ENCODE assay signal across 2 cellular contexts in genomic region chr12:117273091-117273490, GRCh38.
TF ChIP-seq lines count a peak whose summit lies in the region.

No MANE protein-coding gene starts in this region.

TF ChIP-seq in WTC11, 78 proteins besides CTCF, POLR2A, EP300 and RAD21 (continued from another document and continues in another):
- TF ChIP-seq FOXP4 (CRISPR knock-in tag; IDR thresholded peaks at IDR 0.05) (no peak), NFYB (CRISPR knock-in tag; conservative IDR thresholded peaks at IDR 0.05; ENCODE audit: low read depth) (no peak), ZNF532 (CRISPR knock-in tag; IDR thresholded peaks at IDR 0.05; ENCODE audit: borderline replicate concordance) (no peak), ZNF423 (CRISPR knock-in tag; IDR thresholded peaks at IDR 0.05) (no peak), ZNF671 (CRISPR knock-in tag; IDR thresholded peaks at IDR 0.05) (no peak), RORB (CRISPR knock-in tag; IDR thresholded peaks at IDR 0.05) (no peak), GABPB1 (CRISPR knock-in tag; IDR thresholded peaks at IDR 0.05) (no peak), MAX (CRISPR knock-in tag; IDR thresholded peaks at IDR 0.05) (no peak), ZBTB21 (CRISPR knock-in tag; IDR thresholded peaks at IDR 0.05; ENCODE audit: borderline replicate concordance) (no peak), JAZF1 (CRISPR knock-in tag; IDR thresholded peaks at IDR 0.05) (no peak)
- TF ChIP-seq, protein P1, sequence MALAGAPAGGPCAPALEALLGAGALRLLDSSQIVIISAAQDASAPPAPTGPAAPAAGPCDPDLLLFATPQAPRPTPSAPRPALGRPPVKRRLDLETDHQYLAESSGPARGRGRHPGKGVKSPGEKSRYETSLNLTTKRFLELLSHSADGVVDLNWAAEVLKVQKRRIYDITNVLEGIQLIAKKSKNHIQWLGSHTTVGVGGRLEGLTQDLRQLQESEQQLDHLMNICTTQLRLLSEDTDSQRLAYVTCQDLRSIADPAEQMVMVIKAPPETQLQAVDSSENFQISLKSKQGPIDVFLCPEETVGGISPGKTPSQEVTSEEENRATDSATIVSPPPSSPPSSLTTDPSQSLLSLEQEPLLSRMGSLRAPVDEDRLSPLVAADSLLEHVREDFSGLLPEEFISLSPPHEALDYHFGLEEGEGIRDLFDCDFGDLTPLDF (CRISPR knock-in tag; IDR thresholded peaks at IDR 0.05) = no peak
- TF ChIP-seq, protein P2, sequence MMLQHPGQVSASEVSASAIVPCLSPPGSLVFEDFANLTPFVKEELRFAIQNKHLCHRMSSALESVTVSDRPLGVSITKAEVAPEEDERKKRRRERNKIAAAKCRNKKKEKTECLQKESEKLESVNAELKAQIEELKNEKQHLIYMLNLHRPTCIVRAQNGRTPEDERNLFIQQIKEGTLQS (CRISPR knock-in tag; conservative IDR thresholded peaks at IDR 0.05) = no peak
- TF ChIP-seq, protein P3, sequence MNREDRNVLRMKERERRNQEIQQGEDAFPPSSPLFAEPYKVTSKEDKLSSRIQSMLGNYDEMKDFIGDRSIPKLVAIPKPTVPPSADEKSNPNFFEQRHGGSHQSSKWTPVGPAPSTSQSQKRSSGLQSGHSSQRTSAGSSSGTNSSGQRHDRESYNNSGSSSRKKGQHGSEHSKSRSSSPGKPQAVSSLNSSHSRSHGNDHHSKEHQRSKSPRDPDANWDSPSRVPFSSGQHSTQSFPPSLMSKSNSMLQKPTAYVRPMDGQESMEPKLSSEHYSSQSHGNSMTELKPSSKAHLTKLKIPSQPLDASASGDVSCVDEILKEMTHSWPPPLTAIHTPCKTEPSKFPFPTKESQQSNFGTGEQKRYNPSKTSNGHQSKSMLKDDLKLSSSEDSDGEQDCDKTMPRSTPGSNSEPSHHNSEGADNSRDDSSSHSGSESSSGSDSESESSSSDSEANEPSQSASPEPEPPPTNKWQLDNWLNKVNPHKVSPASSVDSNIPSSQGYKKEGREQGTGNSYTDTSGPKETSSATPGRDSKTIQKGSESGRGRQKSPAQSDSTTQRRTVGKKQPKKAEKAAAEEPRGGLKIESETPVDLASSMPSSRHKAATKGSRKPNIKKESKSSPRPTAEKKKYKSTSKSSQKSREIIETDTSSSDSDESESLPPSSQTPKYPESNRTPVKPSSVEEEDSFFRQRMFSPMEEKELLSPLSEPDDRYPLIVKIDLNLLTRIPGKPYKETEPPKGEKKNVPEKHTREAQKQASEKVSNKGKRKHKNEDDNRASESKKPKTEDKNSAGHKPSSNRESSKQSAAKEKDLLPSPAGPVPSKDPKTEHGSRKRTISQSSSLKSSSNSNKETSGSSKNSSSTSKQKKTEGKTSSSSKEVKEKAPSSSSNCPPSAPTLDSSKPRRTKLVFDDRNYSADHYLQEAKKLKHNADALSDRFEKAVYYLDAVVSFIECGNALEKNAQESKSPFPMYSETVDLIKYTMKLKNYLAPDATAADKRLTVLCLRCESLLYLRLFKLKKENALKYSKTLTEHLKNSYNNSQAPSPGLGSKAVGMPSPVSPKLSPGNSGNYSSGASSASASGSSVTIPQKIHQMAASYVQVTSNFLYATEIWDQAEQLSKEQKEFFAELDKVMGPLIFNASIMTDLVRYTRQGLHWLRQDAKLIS (CRISPR knock-in tag; IDR thresholded peaks at IDR 0.05; ENCODE audit: borderline replicate concordance) = no peak

TF ChIP-seq in SK-N-SH, 30 proteins besides CTCF, POLR2A, EP300 and RAD21 (continued from another document):
- TF ChIP-seq REST (IDR thresholded peaks at IDR 0.05; ENCODE audit: low read depth, low read length) = no peak
- TF ChIP-seq MXI1 (IDR thresholded peaks at IDR 0.05; ENCODE audit: low read depth, low read length) = no peak
- no peak for TF ChIP-seq FOSL2 (IDR thresholded peaks at IDR 0.05; ENCODE audit: borderline replicate concordance, low read depth)
- no peak for TF ChIP-seq RFX5 (IDR thresholded peaks at IDR 0.05; ENCODE audit: low read length)
- TF ChIP-seq FOXJ3 (CRISPR knock-in tag; IDR thresholded peaks at IDR 0.05) = no peak
- TF ChIP-seq, protein P4, sequence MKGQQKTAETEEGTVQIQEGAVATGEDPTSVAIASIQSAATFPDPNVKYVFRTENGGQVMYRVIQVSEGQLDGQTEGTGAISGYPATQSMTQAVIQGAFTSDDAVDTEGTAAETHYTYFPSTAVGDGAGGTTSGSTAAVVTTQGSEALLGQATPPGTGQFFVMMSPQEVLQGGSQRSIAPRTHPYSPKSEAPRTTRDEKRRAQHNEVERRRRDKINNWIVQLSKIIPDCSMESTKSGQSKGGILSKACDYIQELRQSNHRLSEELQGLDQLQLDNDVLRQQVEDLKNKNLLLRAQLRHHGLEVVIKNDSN (IDR thresholded peaks at IDR 0.05; ENCODE audit: borderline replicate concordance, low read depth) = no peak
- TF ChIP-seq, protein P5, sequence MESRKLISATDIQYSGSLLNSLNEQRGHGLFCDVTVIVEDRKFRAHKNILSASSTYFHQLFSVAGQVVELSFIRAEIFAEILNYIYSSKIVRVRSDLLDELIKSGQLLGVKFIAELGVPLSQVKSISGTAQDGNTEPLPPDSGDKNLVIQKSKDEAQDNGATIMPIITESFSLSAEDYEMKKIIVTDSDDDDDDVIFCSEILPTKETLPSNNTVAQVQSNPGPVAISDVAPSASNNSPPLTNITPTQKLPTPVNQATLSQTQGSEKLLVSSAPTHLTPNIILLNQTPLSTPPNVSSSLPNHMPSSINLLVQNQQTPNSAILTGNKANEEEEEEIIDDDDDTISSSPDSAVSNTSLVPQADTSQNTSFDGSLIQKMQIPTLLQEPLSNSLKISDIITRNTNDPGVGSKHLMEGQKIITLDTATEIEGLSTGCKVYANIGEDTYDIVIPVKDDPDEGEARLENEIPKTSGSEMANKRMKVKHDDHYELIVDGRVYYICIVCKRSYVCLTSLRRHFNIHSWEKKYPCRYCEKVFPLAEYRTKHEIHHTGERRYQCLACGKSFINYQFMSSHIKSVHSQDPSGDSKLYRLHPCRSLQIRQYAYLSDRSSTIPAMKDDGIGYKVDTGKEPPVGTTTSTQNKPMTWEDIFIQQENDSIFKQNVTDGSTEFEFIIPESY (IDR thresholded peaks at IDR 0.05; ENCODE audit: borderline replicate concordance, low read depth) = no peak
- no peak for TF ChIP-seq JUND (IDR thresholded peaks at IDR 0.05)
- no peak for TF ChIP-seq EZH2phosphoT487 (IDR thresholded peaks at IDR 0.05; ENCODE audit: borderline replicate concordance, low read depth)
- TF ChIP-seq RCOR1 (IDR thresholded peaks at IDR 0.05; ENCODE audit: low read length) = no peak
- TF ChIP-seq MEF2A (IDR thresholded peaks at IDR 0.05; ENCODE audit: borderline replicate concordance, low read depth) = no peak
- TF ChIP-seq TAF1 (IDR thresholded peaks at IDR 0.05; ENCODE audit: borderline replicate concordance, low read depth, low read length) = no peak
- no peak for TF ChIP-seq GABPA (IDR thresholded peaks at IDR 0.05; ENCODE audit: low read depth)
- no peak for TF ChIP-seq NFIC (IDR thresholded peaks at IDR 0.05; ENCODE audit: borderline replicate concordance)
- no peak for TF ChIP-seq POLR2AphosphoS5 (IDR thresholded peaks at IDR 0.05; ENCODE audit: low read depth, low read length)
